10 cellular contexts compared by ENCODE assay signal in genomic region chr3:46928297-46928696, GRCh38. TPM values are rescaled to one million over a fixed set of nuclear protein-coding genes. Genes with fewer than 3 reads are reported as not detected.
DNase-seq lines count a peak whose midpoint lies in the region; ATAC-seq and TF ChIP-seq lines count a peak whose summit lies in the region.
"Had no signal": no experiment of that assay in that cellular context is flagged by ENCODE, and none has a peak within 500 bp of the region (broad histone marks: within the 10 kb centered on the region; RNA-seq: fewer than 3 reads in every experiment).

No MANE protein-coding gene starts in this region.

- intact Hi-C loops in left ventricle myocardium inferior (cut with micrococcal nuclease) (no loop called here), left cardiac atrium (cut with DNase I) (loop anchor here in 1 of 2 donors (5.0 to 10.0 kb wide), 2 partner anchors 44 to 457 kb away; partner anchors contain the start of gene PTPN23), vagina (cut with DNase I) (loop anchor here (10.0 kb wide), 2 partner anchors 77 to 397 kb away; no protein-coding TSS in a partner anchor)

- H3K4me1 ChIP-seq in left ventricle myocardium inferior (peaks cover 99% of the 10 kb centered on the region), vagina (peaks cover 99% of the 10 kb centered on the region)

- H3K9me3 ChIP-seq in left ventricle myocardium inferior (replicated peaks) (no peaks in the 10 kb centered on the region), vagina (no peaks in the 10 kb centered on the region)
- H3K9me3 ChIP-seq: BE2C had no signal

- no peak for DNase-seq in left ventricle myocardium inferior
- DNase-seq in left cardiac atrium = no peak
- DNase-seq in SIG-M5 (lab: John Stamatoyannopoulos, UW) = peak; percentile 94
- peak; percentile 69 for DNase-seq in fibroblast of villous mesenchyme (ENCODE audit: low read depth)
- no peak for DNase-seq in vagina (ENCODE audit: extremely low spot score in 2 of 2)
- DNase-seq in NCI-H2196 treated with DMSO at 0.1 percent for 48 hours (lab: John Stamatoyannopoulos, UW; ENCODE audit: unreplicated experiment) = no peak
- no peak for DNase-seq in midbrain (lab: John Stamatoyannopoulos, UW)
- DNase-seq: BE2C, NCI-H2081 had no signal

- H3K4me3 ChIP-seq in left ventricle myocardium inferior (no peak overlapping the region), fibroblast of villous mesenchyme (ENCODE audit: low read depth, low read length) (no peak overlapping the region), vagina (no peak overlapping the region)

- peaks cover 19% of the 10 kb centered on the region for H3K36me3 ChIP-seq in left ventricle myocardium inferior
- H3K36me3 ChIP-seq in vagina = peaks cover 0 to 24% of the 10 kb centered on the region in 2 donors

- no peak for TF ChIP-seq POLR2A in vagina (IDR thresholded peaks at IDR 0.05)

- TF ChIP-seq CTCF in left ventricle myocardium inferior (IDR thresholded peaks at IDR 0.05; ENCODE audit: borderline replicate concordance) = no peak
- TF ChIP-seq CTCF in fibroblast of villous mesenchyme (IDR thresholded peaks at IDR 0.05; ENCODE audit: insufficient read depth, low read depth, low read length) = no peak
- no peak for TF ChIP-seq CTCF in vagina (IDR thresholded peaks at IDR 0.05)

- no peaks in the 10 kb centered on the region for H3K27me3 ChIP-seq in left ventricle myocardium inferior (ENCODE audit: low read depth)
- H3K27me3 ChIP-seq in vagina = no peaks in the 10 kb centered on the region
- H3K27me3 ChIP-seq: BE2C had no signal

- H3K27ac ChIP-seq in left ventricle myocardium inferior (replicated peaks) (peak overlapping the region; percentile 90), vagina (peak overlapping the region; percentile 44)

- ATAC-seq in left cardiac atrium (no peak), GM18858 (IDR thresholded peaks at IDR 0.05; ENCODE audit: unreplicated experiment) (no peak)

RNA-seq across cellular contexts. Expression of gene CCDC12, which starts 48.2 kb away (rescaled TPM):
- total RNA-seq in left ventricle myocardium inferior = 31.0 TPM
- total RNA-seq in left cardiac atrium = 10 to 100 TPM; 24.2 to 38.4 TPM
- 18.6 and 25.4 TPM in 2 replicates for total RNA-seq in fibroblast of villous mesenchyme
- 55.5 TPM for total RNA-seq in vagina

RNA-seq across cellular contexts. Expression of gene PTH1R, which starts 50.8 kb away (rescaled TPM):
- total RNA-seq in left ventricle myocardium inferior (6.4 TPM), left cardiac atrium (10 to 100 TPM in 1 of 2 donors, 1 to 10 TPM in 1; 5.4 to 10.0 TPM), fibroblast of villous mesenchyme (2.3 and 2.6 TPM in 2 replicates), vagina (13.0 TPM)

RNA-seq across cellular contexts. Expression of gene NBEAL2, which starts 51.2 kb away (rescaled TPM):
- 12.6 TPM for total RNA-seq in left ventricle myocardium inferior
- 10 to 100 TPM; 17.1 to 23.9 TPM for total RNA-seq in left cardiac atrium
- 3.5 and 5.5 TPM in 2 replicates for total RNA-seq in fibroblast of villous mesenchyme
- 227 TPM for total RNA-seq in vagina

Comparison
In these comparisons a context has a peak if more than half of its experiments do, and no peak if none do; other contexts are left out.
1. DNase-seq: peak in SIG-M5 (single experiment) and fibroblast of villous mesenchyme (single experiment); none in left ventricle myocardium inferior (single experiment), left cardiac atrium (single experiment), vagina (0 of 2), NCI-H2196 treated with DMSO at 0.1 percent for 48 hours (single experiment) and midbrain (single experiment).